1 cellular context compared by ENCODE assay signal in genomic region chr19:35942235-35942634, GRCh38.
TF ChIP-seq lines count a peak whose summit lies in the region.

No MANE protein-coding gene starts in this region.

TF ChIP-seq in HepG2, 621 proteins besides CTCF, POLR2A, EP300 and RAD21 (continued from another document):
- TF ChIP-seq GFI1 (CRISPR knock-in tag; IDR thresholded peaks at IDR 0.05; ENCODE audit: borderline replicate concordance), result no peak
- TF ChIP-seq ZFX (CRISPR knock-in tag; IDR thresholded peaks at IDR 0.05; ENCODE audit: low read depth), result peak; percentile 52; the same call in 1 of the 2 replicates
- TF ChIP-seq LCORL (IDR thresholded peaks at IDR 0.05), result no peak
- peak; percentile 49; the same call in 1 of the 2 replicates for TF ChIP-seq LCORL (CRISPR knock-in tag; IDR thresholded peaks at IDR 0.05)
- TF ChIP-seq ZNF263 (CRISPR knock-in tag; IDR thresholded peaks at IDR 0.05), result peak; percentile 27; the same call in 1 of the 2 replicates
- no peak for TF ChIP-seq SOX6 (IDR thresholded peaks at IDR 0.05)
- peak; percentile 21; the same call in 1 of the 2 replicates for TF ChIP-seq SOX6 (CRISPR knock-in tag; IDR thresholded peaks at IDR 0.05)
- peak; percentile 64; the same call in 1 of the 2 replicates for TF ChIP-seq ZMYM3 (CRISPR knock-in tag; IDR thresholded peaks at IDR 0.05)
- no peak for TF ChIP-seq DR1 (CRISPR knock-in tag; IDR thresholded peaks at IDR 0.05)
- TF ChIP-seq ZBTB20 (CRISPR knock-in tag; IDR thresholded peaks at IDR 0.05; ENCODE audit: borderline replicate concordance, low read depth), result peak; percentile 42; the same call in 1 of the 2 replicates
- 0 out of 2 replicates have a peak, but pooled peaks have one; percentile 57 for TF ChIP-seq WIZ (CRISPR knock-in tag; IDR thresholded peaks at IDR 0.05)
- TF ChIP-seq ZNF687 (CRISPR knock-in tag; IDR thresholded peaks at IDR 0.05), result peak; percentile 83
- TF ChIP-seq ZNF616 (CRISPR knock-in tag; IDR thresholded peaks at IDR 0.05; ENCODE audit: low read depth), result 0 out of 2 replicates have a peak, but pooled peaks have one; percentile 57
- peak; percentile 17; the same call in 1 of the 2 replicates for TF ChIP-seq TBX3 (IDR thresholded peaks at IDR 0.05; ENCODE audit: borderline replicate concordance)
- peak; percentile 55; the same call in 1 of the 2 replicates for TF ChIP-seq HDAC1 (CRISPR knock-in tag; IDR thresholded peaks at IDR 0.05)
- no peak for TF ChIP-seq MED13 (CRISPR knock-in tag; IDR thresholded peaks at IDR 0.05)
- TF ChIP-seq POGZ (CRISPR knock-in tag; IDR thresholded peaks at IDR 0.05), result 0 out of 2 replicates have a peak, but pooled peaks have one; percentile 20
- TF ChIP-seq CEBPG (CRISPR knock-in tag; IDR thresholded peaks at IDR 0.05), result peak; percentile 33; the same call in 1 of the 2 replicates
- TF ChIP-seq SAP130 (CRISPR knock-in tag; IDR thresholded peaks at IDR 0.05; ENCODE audit: low read depth), result peak; percentile 79
- TF ChIP-seq GATAD2A (CRISPR knock-in tag; IDR thresholded peaks at IDR 0.05), result peak; percentile 45
- no peak for TF ChIP-seq BATF2 (CRISPR knock-in tag; IDR thresholded peaks at IDR 0.05)
